In genomic region chr6:22448311-22448711, GRCh38 we compare ENCODE assay signal across 10 cellular contexts.
DNase-seq lines count a peak whose midpoint lies in the region; ATAC-seq, FAIRE-seq and TF ChIP-seq lines count a peak whose summit lies in the region.
"Had no signal": no experiment of that assay in that cellular context is flagged by ENCODE, and none has a peak within 500 bp of the region (broad histone marks: within the 10 kb centered on the region; RNA-seq: fewer than 3 reads in every experiment).

No MANE protein-coding gene starts in this region.

- TF ChIP-seq CTCF in right atrium auricular region (IDR thresholded peaks at IDR 0.05) (no peak), bronchial epithelial cell (IDR thresholded peaks at IDR 0.05; ENCODE audit: insufficient read depth, low read length, severe bottlenecking) (no peak), type B pancreatic cell (conservative IDR thresholded peaks at IDR 0.05) (no peak)

- DNase-seq in Right ventricle myocardium superior, result no peak
- no peak for DNase-seq in right atrium auricular region (ENCODE audit: low spot score)
- DNase-seq in bronchial epithelial cell (ENCODE audit: low read depth), result peak; percentile 76
- peak; percentile 99 for DNase-seq in kidney glomerular epithelial cell (lab: John Stamatoyannopoulos, UW)
- DNase-seq in type B pancreatic cell (ENCODE audit: extremely low spot score, unreplicated experiment), result no peak
- no peak for DNase-seq in hippocampal formation (lab: John Stamatoyannopoulos, UW)
- DNase-seq in stimulated activated CD4-positive, alpha-beta T cell treated with anti-CD3 and anti-CD28 coated beads, Interleukin-1b, Interleukin-23, amount 100 ng/mL, for 48 hours, result no peak
- DNase-seq: effector memory CD8-positive, alpha-beta T cell had no signal

- no peak overlapping the region for H3K27ac ChIP-seq in right atrium auricular region

- no peaks in the 10 kb centered on the region for H3K36me3 Mint-ChIP-seq in type B pancreatic cell

- H3K36me3 ChIP-seq in right atrium auricular region (no peaks in the 10 kb centered on the region), bronchial epithelial cell (ENCODE audit: control insufficient read depth, insufficient read depth, low read length) (no peaks in the 10 kb centered on the region)

- no peaks in the 10 kb centered on the region for H3K27me3 ChIP-seq in right atrium auricular region
- H3K27me3 ChIP-seq in bronchial epithelial cell (ENCODE audit: control insufficient read depth, insufficient read depth, low read length), result no peaks in the 10 kb centered on the region

- H3K9me3 ChIP-seq in right atrium auricular region, result no peaks in the 10 kb centered on the region

- peaks cover 0 to 27% of the 10 kb centered on the region in 2 donors for H3K4me1 ChIP-seq in right atrium auricular region

- ATAC-seq in Right ventricle myocardium superior (ENCODE audit: poor library complexity), result peak; percentile 32
- ATAC-seq in SK-N-SH treated with all-trans-retinoic acid at 6 μM for 48 hours, result no peak
- ATAC-seq: effector memory CD8-positive, alpha-beta T cell had no signal

- H3K4me3 ChIP-seq in right atrium auricular region, result no peak overlapping the region
- H3K4me3 ChIP-seq in bronchial epithelial cell (ENCODE audit: low read depth, low read length), result no peak overlapping the region

- peaks cover 26% of the 10 kb centered on the region for H3K4me1 Mint-ChIP-seq in type B pancreatic cell (ENCODE audit: unreplicated experiment)

- no peaks in the 10 kb centered on the region for H3K9me3 Mint-ChIP-seq in type B pancreatic cell

- peak overlapping the region; percentile 64 for H3K27ac Mint-ChIP-seq in type B pancreatic cell
- H3K27ac Mint-ChIP-seq: effector memory CD8-positive, alpha-beta T cell had no signal

- peak overlapping the region; percentile 7 for H3K4me3 Mint-ChIP-seq in type B pancreatic cell
- H3K4me3 Mint-ChIP-seq: effector memory CD8-positive, alpha-beta T cell had no signal

- no peaks in the 10 kb centered on the region for H3K27me3 Mint-ChIP-seq in type B pancreatic cell
- H3K27me3 Mint-ChIP-seq: effector memory CD8-positive, alpha-beta T cell had no signal

- no peak for FAIRE-seq in bronchial epithelial cell (lab: Jason Lieb, UNC)
- FAIRE-seq: H54 had no signal

- intact Hi-C loops in Right ventricle myocardium superior (cut with DNase I), result no loop called here

TF ChIP-seq in SK-N-SH treated with all-trans-retinoic acid at 6 μM for 48 hours, 23 proteins besides CTCF, POLR2A, EP300 and RAD21:
- no peak for TF ChIP-seq ZNF70 (CRISPR knock-in tag; IDR thresholded peaks at IDR 0.05)
- TF ChIP-seq OSR1 (CRISPR knock-in tag; IDR thresholded peaks at IDR 0.05), result no peak
- no peak for TF ChIP-seq POU6F1 (CRISPR knock-in tag; IDR thresholded peaks at IDR 0.05; ENCODE audit: borderline replicate concordance, low read depth)
- TF ChIP-seq CSDC2 (CRISPR knock-in tag; IDR thresholded peaks at IDR 0.05), result no peak
- TF ChIP-seq ZC3H10 (CRISPR knock-in tag; IDR thresholded peaks at IDR 0.05), result no peak
- TF ChIP-seq, protein P1, sequence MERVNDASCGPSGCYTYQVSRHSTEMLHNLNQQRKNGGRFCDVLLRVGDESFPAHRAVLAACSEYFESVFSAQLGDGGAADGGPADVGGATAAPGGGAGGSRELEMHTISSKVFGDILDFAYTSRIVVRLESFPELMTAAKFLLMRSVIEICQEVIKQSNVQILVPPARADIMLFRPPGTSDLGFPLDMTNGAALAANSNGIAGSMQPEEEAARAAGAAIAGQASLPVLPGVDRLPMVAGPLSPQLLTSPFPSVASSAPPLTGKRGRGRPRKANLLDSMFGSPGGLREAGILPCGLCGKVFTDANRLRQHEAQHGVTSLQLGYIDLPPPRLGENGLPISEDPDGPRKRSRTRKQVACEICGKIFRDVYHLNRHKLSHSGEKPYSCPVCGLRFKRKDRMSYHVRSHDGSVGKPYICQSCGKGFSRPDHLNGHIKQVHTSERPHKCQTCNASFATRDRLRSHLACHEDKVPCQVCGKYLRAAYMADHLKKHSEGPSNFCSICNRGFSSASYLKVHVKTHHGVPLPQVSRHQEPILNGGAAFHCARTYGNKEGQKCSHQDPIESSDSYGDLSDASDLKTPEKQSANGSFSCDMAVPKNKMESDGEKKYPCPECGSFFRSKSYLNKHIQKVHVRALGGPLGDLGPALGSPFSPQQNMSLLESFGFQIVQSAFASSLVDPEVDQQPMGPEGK (CRISPR knock-in tag; IDR thresholded peaks at IDR 0.05; ENCODE audit: borderline replicate concordance), result no peak
TF ChIP-seq in SK-N-SH treated with all-trans-retinoic acid at 6 μM for 48 hours: peak in this region for 0.

Comparison
In these comparisons a context has a peak if more than half of its experiments do, and no peak if none do; other contexts are left out.
1. DNase-seq: peak in bronchial epithelial cell (single experiment) and kidney glomerular epithelial cell (single experiment); none in Right ventricle myocardium superior (single experiment), right atrium auricular region (single experiment), type B pancreatic cell (single experiment), hippocampal formation (0 of 2) and stimulated activated CD4-positive, alpha-beta T cell treated with anti-CD3 and anti-CD28 coated beads, Interleukin-1b, Interleukin-23, amount 100 ng/mL, for 48 hours (single experiment).